Comparison of ENCODE assay signal across 1 cellular context in genomic region chr18:76428396-76429261, GRCh38.
TF ChIP-seq lines count a peak whose summit lies in the region.

No MANE protein-coding gene starts in this region.

TF ChIP-seq in H1, 55 proteins besides CTCF, POLR2A, EP300 and RAD21 (continued from another document):
- TF ChIP-seq SAP30 (IDR thresholded peaks at IDR 0.05; ENCODE audit: insufficient read depth, insufficient replicate concordance, low read length) (no peak), ZNF274 (IDR thresholded peaks at IDR 0.05; ENCODE audit: borderline replicate concordance, extremely low read depth, low read length) (no peak), CBX8 (IDR thresholded peaks at IDR 0.05; ENCODE audit: borderline replicate concordance, low read depth, low read length) (no peak), PHF8 (conservative IDR thresholded peaks at IDR 0.05; ENCODE audit: low read depth, low read length) (no peak), KDM1A (IDR thresholded peaks at IDR 0.05; ENCODE audit: borderline replicate concordance, low read length) (no peak), E2F6 (IDR thresholded peaks at IDR 0.05) (no peak), POLR2AphosphoS5 (IDR thresholded peaks at IDR 0.05; ENCODE audit: low read depth, low read length) (no peak), BCL11A (IDR thresholded peaks at IDR 0.05; ENCODE audit: low read depth in 2 of 2, low read length in 2 of 2) (no peak), BRCA1 (IDR thresholded peaks at IDR 0.05; ENCODE audit: low read depth, low read length) (no peak), MAX (IDR thresholded peaks at IDR 0.05) (no peak), CTBP2 (IDR thresholded peaks at IDR 0.05; ENCODE audit: borderline replicate concordance, insufficient read depth, insufficient read length, low read length) (no peak), HDAC2 (IDR thresholded peaks at IDR 0.05; ENCODE audit: borderline replicate concordance in 1 of 2, low read depth in 2 of 2, low read length in 2 of 2) (no peak), TAF1 (IDR thresholded peaks at IDR 0.05; ENCODE audit: low read depth, low read length) (no peak)
